38 cellular contexts compared by ENCODE assay signal in the genomic region with DNA sequence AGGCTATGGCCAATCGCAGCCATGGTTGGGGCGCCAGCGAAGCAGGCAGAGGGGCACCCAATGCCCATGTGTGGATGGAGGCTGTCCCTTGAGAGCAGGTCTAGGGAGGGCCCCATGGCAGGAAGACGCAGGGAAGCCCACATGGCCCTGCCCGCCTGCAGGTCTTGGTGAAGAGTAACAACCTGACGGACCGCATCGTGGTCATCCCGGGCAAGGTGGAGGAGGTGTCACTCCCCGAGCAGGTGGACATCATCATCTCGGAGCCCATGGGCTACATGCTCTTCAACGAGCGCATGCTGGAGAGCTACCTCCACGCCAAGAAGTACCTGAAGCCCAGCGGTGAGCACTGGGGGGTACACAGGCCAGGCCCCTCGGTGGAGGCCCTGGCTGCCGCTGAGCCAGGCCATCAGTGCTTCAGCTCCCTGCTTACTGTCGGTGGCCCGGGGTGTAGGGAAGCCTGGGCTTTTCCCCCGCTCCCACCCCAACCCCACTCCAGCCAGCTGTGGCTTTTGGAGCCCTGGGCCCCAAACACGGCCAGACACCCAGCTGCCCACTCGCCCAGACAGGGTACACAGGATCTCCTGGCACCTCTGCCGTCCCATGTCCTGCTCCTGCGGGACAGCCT.
"Had no signal": no experiment of that assay in that cellular context is flagged by ENCODE, and none has a peak within 500 bp of the region (broad histone marks: within the 10 kb centered on the region; RNA-seq: fewer than 3 reads in every experiment).

No MANE protein-coding gene starts in this region.

- FAIRE-seq: TTC549 had no signal

- ATAC-seq: activated CD4-positive, CD25-positive, alpha-beta regulatory T cell treated with anti-CD3 and anti-CD28 coated beads, Interleukin-2, amount 50 U/mL, for 24 hours; esophagus mucosa; heart left ventricle; sciatic nerve; stimulated activated memory B cell treated with anti-CD40 and anti-IgM and Interleukin-4, amounts not matched to agents 10 μg/mL and 1 μg/mL and 100 μg/mL, for 72 hours; stimulated activated naive CD8-positive, alpha-beta T cell treated with anti-CD3 and anti-CD28 coated beads, Interleukin-15, amount 100 ng/mL, for 72 hours; upper lobe of right lung had no signal

- H3K4me3 ChIP-seq: ascending aorta, cardiac muscle cell, coronary artery, heart left ventricle, ovary, skin epidermis, upper lobe of right lung had no signal

- H3K9me3 ChIP-seq: ascending aorta, heart left ventricle, ovary, upper lobe of right lung had no signal

- H3K4me1 Mint-ChIP-seq: activated CD4-positive, alpha-beta T cell treated with anti-CD3 and anti-CD28 coated beads, Interleukin-2, amount 10 ng/mL, durations not matched to agents 24 days and 14 days; activated naive CD4-positive, alpha-beta T cell treated with anti-CD3 and anti-CD28 coated beads, Interleukin-2, amount 10 ng/mL, durations not matched to agents 7 days and 5 days; activated naive CD8-positive, alpha-beta T cell treated with anti-CD3 and anti-CD28 coated beads, Interleukin-2, amount 10 ng/mL, durations not matched to agents 7 days and 5 days; brain; endodermal cell; immature natural killer cell; mesothelial cell of epicardium; nephron progenitor cell; stimulated activated memory B cell treated with anti-CD40 and anti-IgM and Interleukin-4, amounts not matched to agents 10 μg/mL and 1 μg/mL and 100 μg/mL, for 72 hours; stimulated activated naive CD8-positive, alpha-beta T cell treated with anti-CD3 and anti-CD28 coated beads, Interleukin-15, amount 100 ng/mL, for 72 hours had no signal

- H3K9me3 Mint-ChIP-seq: activated CD4-positive, alpha-beta memory T cell treated with anti-CD3 and anti-CD28 coated beads for 36 hours; activated CD4-positive, alpha-beta T cell treated with anti-CD3 and anti-CD28 coated beads, Interleukin-2, amount 10 ng/mL, durations not matched to agents 24 days and 14 days; activated naive CD4-positive, alpha-beta T cell treated with anti-CD3 and anti-CD28 coated beads, Interleukin-2, amount 10 ng/mL, durations not matched to agents 7 days and 5 days; activated naive CD8-positive, alpha-beta T cell treated with anti-CD3 and anti-CD28 coated beads, Interleukin-2, amount 10 ng/mL, durations not matched to agents 7 days and 5 days; activated T-helper 1 cell treated with anti-CD3 and anti-CD28 coated beads, Interleukin-12 subunit alpha, Interleukin-12 subunit beta, Interleukin-2, Interleukin-4 antibody, amounts not matched to agents 30 ng/mL and 10 ng/mL and 1 ng/mL, durations not matched to agents 14 hours and 24 hours and 36 hours; brain; endodermal cell; immature natural killer cell; mesothelial cell of epicardium; naive B cell; nephron progenitor cell; stimulated activated memory B cell treated with anti-CD40 and anti-IgM and Interleukin-4, amounts not matched to agents 10 μg/mL and 1 μg/mL and 100 μg/mL, for 72 hours; stimulated activated naive CD8-positive, alpha-beta T cell treated with anti-CD3 and anti-CD28 coated beads, Interleukin-15, amount 100 ng/mL, for 72 hours; T-helper 1 cell treated with Interleukin-12 subunit alpha and Interleukin-12 subunit beta and Interleukin-4 antibody, amounts not matched to agents 30 μg/mL and 1 μg/mL, for 36 hours had no signal

- H3K27ac ChIP-seq: ascending aorta, cardiac muscle cell, coronary artery, heart left ventricle, ovary, upper lobe of right lung, VCaP had no signal

- H3K4me3 Mint-ChIP-seq: activated CD4-positive, alpha-beta memory T cell treated with anti-CD3 and anti-CD28 coated beads for 36 hours; activated CD4-positive, alpha-beta T cell treated with anti-CD3 and anti-CD28 coated beads, Interleukin-2, amount 10 ng/mL, durations not matched to agents 24 days and 14 days; activated naive CD4-positive, alpha-beta T cell treated with anti-CD3 and anti-CD28 coated beads, Interleukin-2, amount 10 ng/mL, durations not matched to agents 7 days and 5 days; activated naive CD8-positive, alpha-beta T cell treated with anti-CD3 and anti-CD28 coated beads, Interleukin-2, amount 10 ng/mL, durations not matched to agents 7 days and 5 days; activated T-helper 1 cell treated with anti-CD3 and anti-CD28 coated beads, Interleukin-12 subunit alpha, Interleukin-12 subunit beta, Interleukin-2, Interleukin-4 antibody, amounts not matched to agents 30 ng/mL and 10 ng/mL and 1 ng/mL, durations not matched to agents 14 hours and 24 hours and 36 hours; brain; endodermal cell; immature natural killer cell; mesothelial cell of epicardium; nephron progenitor cell; stimulated activated memory B cell treated with anti-CD40 and anti-IgM and Interleukin-4, amounts not matched to agents 10 μg/mL and 1 μg/mL and 100 μg/mL, for 72 hours; stimulated activated naive CD8-positive, alpha-beta T cell treated with anti-CD3 and anti-CD28 coated beads, Interleukin-15, amount 100 ng/mL, for 72 hours; T-helper 1 cell treated with Interleukin-12 subunit alpha and Interleukin-12 subunit beta and Interleukin-4 antibody, amounts not matched to agents 30 μg/mL and 1 μg/mL, for 36 hours had no signal

- H3K27me3 Mint-ChIP-seq: activated CD4-positive, alpha-beta memory T cell treated with anti-CD3 and anti-CD28 coated beads for 36 hours; activated CD4-positive, alpha-beta T cell treated with anti-CD3 and anti-CD28 coated beads, Interleukin-2, amount 10 ng/mL, durations not matched to agents 24 days and 14 days; activated naive CD4-positive, alpha-beta T cell treated with anti-CD3 and anti-CD28 coated beads, Interleukin-2, amount 10 ng/mL, durations not matched to agents 7 days and 5 days; activated naive CD8-positive, alpha-beta T cell treated with anti-CD3 and anti-CD28 coated beads, Interleukin-2, amount 10 ng/mL, durations not matched to agents 7 days and 5 days; brain; naive B cell; progenitor cell of endocrine pancreas; stimulated activated memory B cell treated with anti-CD40 and anti-IgM and Interleukin-4, amounts not matched to agents 10 μg/mL and 1 μg/mL and 100 μg/mL, for 72 hours; stimulated activated naive CD8-positive, alpha-beta T cell treated with anti-CD3 and anti-CD28 coated beads, Interleukin-15, amount 100 ng/mL, for 72 hours had no signal

- H3K27ac Mint-ChIP-seq: activated CD4-positive, alpha-beta memory T cell treated with anti-CD3 and anti-CD28 coated beads for 36 hours; activated CD4-positive, alpha-beta T cell treated with anti-CD3 and anti-CD28 coated beads, Interleukin-2, amount 10 ng/mL, durations not matched to agents 24 days and 14 days; activated naive CD4-positive, alpha-beta T cell treated with anti-CD3 and anti-CD28 coated beads, Interleukin-2, amount 10 ng/mL, durations not matched to agents 7 days and 5 days; activated naive CD8-positive, alpha-beta T cell treated with anti-CD3 and anti-CD28 coated beads, Interleukin-2, amount 10 ng/mL, durations not matched to agents 7 days and 5 days; activated T-helper 1 cell treated with anti-CD3 and anti-CD28 coated beads, Interleukin-12 subunit alpha, Interleukin-12 subunit beta, Interleukin-2, Interleukin-4 antibody, amounts not matched to agents 30 ng/mL and 10 ng/mL and 1 ng/mL, durations not matched to agents 14 hours and 24 hours and 36 hours; endodermal cell; immature natural killer cell; mesothelial cell of epicardium; nephron progenitor cell; stimulated activated memory B cell treated with anti-CD40 and anti-IgM and Interleukin-4, amounts not matched to agents 10 μg/mL and 1 μg/mL and 100 μg/mL, for 72 hours; T-helper 1 cell treated with Interleukin-12 subunit alpha and Interleukin-12 subunit beta and Interleukin-4 antibody, amounts not matched to agents 30 μg/mL and 1 μg/mL, for 36 hours had no signal

- DNase-seq: activated CD4-positive, alpha-beta memory T cell treated with anti-CD3 and anti-CD28 coated beads for 36 hours; activated CD4-positive, alpha-beta T cell treated with anti-CD3 and anti-CD28 coated beads, Interleukin-2, amount 10 ng/mL, durations not matched to agents 24 days and 14 days; activated CD8-positive, alpha-beta memory T cell treated with anti-CD3 and anti-CD28 coated beads, Interleukin-2, amount 50 U/mL, for 4 hours; activated effector memory CD4-positive, alpha-beta T cell treated with anti-CD3 and anti-CD28 coated beads, Interleukin-2, amount 50 U/mL, for 16 hours; activated naive CD4-positive, alpha-beta T cell treated with anti-CD3 and anti-CD28 coated beads, Interleukin-2, amount 10 ng/mL, durations not matched to agents 7 days and 5 days; activated naive CD8-positive, alpha-beta T cell treated with anti-CD3 and anti-CD28 coated beads, Interleukin-2, amount 10 ng/mL, durations not matched to agents 7 days and 5 days; activated T-cell treated with anti-CD3 and anti-CD28 coated beads, Interleukin-2, amount 50 U/mL, for 1 hour; cerebellar nuclear complex; foreskin fibroblast; heart left ventricle; hypothalamus; immature natural killer cell; naive B cell; nephron progenitor cell; ovary; retina; stimulated activated CD4-positive, alpha-beta T cell treated with anti-CD3 and anti-CD28 coated beads, Interleukin-12 subunit alpha, Interleukin-12 subunit beta, amount 100 ng/mL, for 4 hours; stimulated activated CD4-positive, alpha-beta T cell treated with anti-CD3 and anti-CD28 coated beads, Interleukin-4, amount 100 ng/mL, for 1 hour; stimulated activated naive CD8-positive, alpha-beta T cell treated with anti-CD3 and anti-CD28 coated beads, Interleukin-15, amount 100 ng/mL, for 72 hours; substantia nigra; T-helper 9 cell; upper lobe of right lung had no signal

- H3K36me3 Mint-ChIP-seq: naive B cell had no signal

- H3K36me3 ChIP-seq: ovary had no signal

- H3K27me3 ChIP-seq: ascending aorta, cardiac muscle cell, heart left ventricle, ovary, upper lobe of right lung had no signal

- H3K4me1 ChIP-seq: ascending aorta, heart left ventricle, upper lobe of right lung had no signal
